21 cellular contexts compared by ENCODE assay signal in genomic region chr1:211638723-211639122, GRCh38. TPM values are rescaled to one million over a fixed set of nuclear protein-coding genes. Genes with fewer than 3 reads are reported as not detected.
DNase-seq lines count a peak whose midpoint lies in the region; ATAC-seq and TF ChIP-seq lines count a peak whose summit lies in the region.
"Had no signal": no experiment of that assay in that cellular context is flagged by ENCODE, and none has a peak within 500 bp of the region (broad histone marks: within the 10 kb centered on the region; RNA-seq: fewer than 3 reads in every experiment).

No MANE protein-coding gene starts in this region.

- in situ Hi-C loops in IMR-90 (cut with MboI; ENCODE audit: low sequenced_read_pairs), result no loop called here

- H3K9me1 ChIP-seq in IMR-90 (ENCODE audit: insufficient read depth, low read length), result peaks cover 12% of the 10 kb centered on the region

- no TSS peak for BruUV-seq in Caco-2 (replicated peaks; lab: Mats Ljungman, UMichigan)
- no TSS peak for BruUV-seq in IMR-90 (replicated peaks; lab: Mats Ljungman, UMichigan)

- H4K5ac ChIP-seq in IMR-90 (ENCODE audit: low read depth, low read length), result peak overlapping the region; percentile 47

- peak overlapping the region; percentile 86 for H2BK120ac ChIP-seq in IMR-90 (ENCODE audit: low read depth, low read length)

- intact Hi-C loops in Caco-2 (cut with micrococcal nuclease; ENCODE audit: unreplicated experiment) (no loop called here), IMR-90 (cut with micrococcal nuclease) (no loop called here), right lobe of liver (cut with DNase I) (no loop called here), sciatic nerve (cut with DNase I) (no loop called here), thyroid gland (cut with DNase I) (no loop called here)

- no peak for TF ChIP-seq CTCF in Caco-2 (IDR thresholded peaks at IDR 0.05; ENCODE audit: insufficient read depth in 1 of 2, low read depth in 1 of 2, low read length in 1 of 2, severe bottlenecking in 1 of 2, unreplicated experiment in 1 of 2)
- no peak for TF ChIP-seq CTCF in IMR-90 (conservative IDR thresholded peaks at IDR 0.05; ENCODE audit: low read depth, low read length)
- no peak for TF ChIP-seq CTCF in chondrocyte (IDR thresholded peaks at IDR 0.05)
- no peak for TF ChIP-seq CTCF in right lobe of liver (IDR thresholded peaks at IDR 0.05)
- no peak for TF ChIP-seq CTCF in BE2C (IDR thresholded peaks at IDR 0.05; ENCODE audit: low read depth, low read length)
- no peak for TF ChIP-seq CTCF in thyroid gland (IDR thresholded peaks at IDR 0.05)

- POLR2A ChIA-PET in Caco-2 (lab: Charles Lee), result no interaction called here
- POLR2A ChIA-PET in IMR-90 (lab: Charles Lee; ENCODE audit: unreplicated experiment), result no interaction called here

- ATAC-seq in IMR-90 (ENCODE audit: low read depth) (no peak), right lobe of liver (peak; percentile 15 to 57 (median 35)), sciatic nerve (no peak)
- ATAC-seq: HCT116; naive thymus-derived CD8-positive, alpha-beta T cell; stimulated activated naive B cell treated with anti-CD40 and anti-IgM and Interleukin-4, amounts not matched to agents 10 μg/mL and 1 μg/mL and 100 μg/mL, for 72 hours had no signal

- H3K4me3 ChIP-seq in Caco-2 (ENCODE audit: low read depth, low read length) (no peak overlapping the region), IMR-90 (ENCODE audit: insufficient read depth, low read depth, low read length) (no peak overlapping the region), right lobe of liver (no peak overlapping the region), BE2C (ENCODE audit: low read depth, low read length) (no peak overlapping the region), thyroid gland (replicated peaks in 1 of 3) (no peak overlapping the region)
- H3K4me3 ChIP-seq: ovary had no signal

- H3K4ac ChIP-seq in IMR-90 (ENCODE audit: low read depth, low read length), result peak overlapping the region; percentile 79

- 0 out of 2 replicates have a peak overlapping the region, but pooled peaks have one; percentile 39 for H3K14ac ChIP-seq in IMR-90 (replicated peaks; ENCODE audit: low read depth, low read length)

- CTCF ChIA-PET in Caco-2 (lab: Charles Lee) (interaction anchor here (1.4 kb wide), 1 partner anchor 13 kb away, joined by 3 read pairs; no protein-coding TSS in a partner anchor), IMR-90 (lab: Yijun Ruan, JAX) (no interaction called here)

- no peaks in the 10 kb centered on the region for H3K79me1 ChIP-seq in IMR-90 (ENCODE audit: low read depth in 1 of 2, low read length in 2 of 2)

- TF ChIP-seq POLR2A in IMR-90 (IDR thresholded peaks at IDR 0.05; ENCODE audit: low read depth, low read length), result no peak
- TF ChIP-seq POLR2A in right lobe of liver (IDR thresholded peaks at IDR 0.05), result no peak
- no peak for TF ChIP-seq POLR2A in thyroid gland (IDR thresholded peaks at IDR 0.05)

- WGBS in IMR-90 (ENCODE audit: extremely low coverage in 2 of 2, insufficient read length in 1 of 2), 2 experiments, result no CpG with 5 or more reads among the region's 5 CpGs
- 39% methylated on average over 4 of the region's 5 CpGs for WGBS in right lobe of liver (ENCODE audit: insufficient coverage, low coverage, low lambda C conversion rate, missing lambda C conversion rate)
- WGBS in thyroid gland, 2 donors, result 83 to 90% methylated on average over 5 of the region's 5 CpGs

- no peak overlapping the region for H3K9ac ChIP-seq in IMR-90 (ENCODE audit: low read depth, low read length)

- peak in 1 of 2 experiments; percentile 57 for DNase-seq in Caco-2
- DNase-seq in IMR-90, result no peak
- DNase-seq in chondrocyte (ENCODE audit: low spot score), result peak; percentile 19
- DNase-seq in right lobe of liver, result peak in 2 of 3 donors; percentile 53 to 57
- no peak for DNase-seq in sciatic nerve (ENCODE audit: low spot score)
- no peak for DNase-seq in BE2C
- DNase-seq in thyroid gland, result no peak
- DNase-seq in NCI-H82 treated with DMSO at 0.1 percent for 48 hours (lab: John Stamatoyannopoulos, UW; ENCODE audit: unreplicated experiment), result no peak
- DNase-seq: activated CD4-positive, alpha-beta T cell treated with anti-CD3 and anti-CD28 coated beads for 48 hours; CD8-positive, alpha-beta memory T cell; DMS79 treated with DMSO at 0.1 percent for 48 hours; MM.1S; naive thymus-derived CD8-positive, alpha-beta T cell; NCI-H2171; NCI-H526 treated with DMSO at 0.1 percent for 48 hours; ovary; SHP77 treated with DMSO at 0.1 percent for 48 hours; stimulated activated naive B cell treated with anti-CD40 and anti-IgM and Interleukin-4, amounts not matched to agents 10 μg/mL and 1 μg/mL and 100 μg/mL, for 72 hours had no signal

- no peak overlapping the region for H3K4me2 ChIP-seq in IMR-90 (ENCODE audit: low read depth, low read length)

- no peak overlapping the region for H3K23ac ChIP-seq in IMR-90 (ENCODE audit: low read depth, low read length)

- peak overlapping the region; percentile 72 for H2BK20ac ChIP-seq in IMR-90 (ENCODE audit: low read depth, low read length)

- H3K18ac ChIP-seq in IMR-90 (ENCODE audit: low read depth, low read length), result peak overlapping the region; percentile 83

- no peak for TF ChIP-seq RAD21 in IMR-90 (IDR thresholded peaks at IDR 0.05; ENCODE audit: low read length)

- H2AK9ac ChIP-seq in IMR-90 (replicated peaks; ENCODE audit: low read depth, low read length, poor library complexity), result no peak overlapping the region

- H3K27ac Mint-ChIP-seq in Caco-2 (ENCODE audit: unreplicated experiment) (peak overlapping the region; percentile 67), chondrocyte (ENCODE audit: unreplicated experiment) (peak overlapping the region; percentile 63)
- H3K27ac Mint-ChIP-seq: activated T-helper 2 cell treated with anti-CD3 and anti-CD28 coated beads, Interferon-gamma antibody, Interleukin-2, Interleukin-4, amounts not matched to agents 10 μg/mL and 5 μg/mL and 100 μg/mL, durations not matched to agents 14 hours and 24 hours and 36 hours; CD8-positive, alpha-beta memory T cell; dendritic cell treated with granulocyte-macrophage colony-stimulating factor and Interleukin-4, amounts not matched to agents 40 ng/mL and 50 ng/mL, for 4 days; naive thymus-derived CD8-positive, alpha-beta T cell; stimulated activated naive B cell treated with anti-CD40 and anti-IgM and Interleukin-4, amounts not matched to agents 10 μg/mL and 1 μg/mL and 100 μg/mL, for 72 hours had no signal

- no peak overlapping the region for H3K4me3 Mint-ChIP-seq in Caco-2 (ENCODE audit: unreplicated experiment)
- no peak overlapping the region for H3K4me3 Mint-ChIP-seq in chondrocyte (ENCODE audit: unreplicated experiment)
- H3K4me3 Mint-ChIP-seq: CD8-positive, alpha-beta memory T cell; dendritic cell treated with granulocyte-macrophage colony-stimulating factor and Interleukin-4, amounts not matched to agents 40 ng/mL and 50 ng/mL, for 4 days; naive thymus-derived CD8-positive, alpha-beta T cell; stimulated activated naive B cell treated with anti-CD40 and anti-IgM and Interleukin-4, amounts not matched to agents 10 μg/mL and 1 μg/mL and 100 μg/mL, for 72 hours had no signal

- no peaks in the 10 kb centered on the region for H3K27me3 Mint-ChIP-seq in Caco-2 (ENCODE audit: insufficient read depth, unreplicated experiment)
- no peaks in the 10 kb centered on the region for H3K27me3 Mint-ChIP-seq in chondrocyte (ENCODE audit: low read depth)

- peak overlapping the region; percentile 70 for H4K91ac ChIP-seq in IMR-90 (ENCODE audit: insufficient read depth, low read depth, low read length)

- peaks cover 6% of the 10 kb centered on the region for H3K36me3 Mint-ChIP-seq in Caco-2 (ENCODE audit: insufficient read depth, unreplicated experiment)
- H3K36me3 Mint-ChIP-seq in chondrocyte (ENCODE audit: low read depth), result no peaks in the 10 kb centered on the region
- H3K36me3 Mint-ChIP-seq: CD8-positive, alpha-beta memory T cell; naive thymus-derived CD8-positive, alpha-beta T cell; stimulated activated naive B cell treated with anti-CD40 and anti-IgM and Interleukin-4, amounts not matched to agents 10 μg/mL and 1 μg/mL and 100 μg/mL, for 72 hours had no signal

- H3K9me3 Mint-ChIP-seq in Caco-2 (ENCODE audit: unreplicated experiment), result no peaks in the 10 kb centered on the region
- H3K9me3 Mint-ChIP-seq in chondrocyte (ENCODE audit: low read depth), result no peaks in the 10 kb centered on the region
- H3K9me3 Mint-ChIP-seq: activated T-helper 2 cell treated with anti-CD3 and anti-CD28 coated beads, Interferon-gamma antibody, Interleukin-2, Interleukin-4, amounts not matched to agents 10 μg/mL and 5 μg/mL and 100 μg/mL, durations not matched to agents 14 hours and 24 hours and 36 hours; CD8-positive, alpha-beta memory T cell; dendritic cell treated with granulocyte-macrophage colony-stimulating factor and Interleukin-4, amounts not matched to agents 40 ng/mL and 50 ng/mL, for 4 days; naive thymus-derived CD8-positive, alpha-beta T cell; stimulated activated naive B cell treated with anti-CD40 and anti-IgM and Interleukin-4, amounts not matched to agents 10 μg/mL and 1 μg/mL and 100 μg/mL, for 72 hours had no signal

- dilution Hi-C loops in IMR-90 (cut with HindIII; ENCODE audit: low sequenced_read_pairs, unreplicated experiment), result no loop called here

- H4K8ac ChIP-seq in IMR-90 (ENCODE audit: low read depth in 2 of 2, low read length in 2 of 2), result peak overlapping the region in 1 of 2 experiments; percentile 47; a peak in 1 of 4 replicates

- H3K4me1 ChIP-seq in Caco-2 (peaks cover 53% of the 10 kb centered on the region), IMR-90 (ENCODE audit: control insufficient read depth, insufficient read depth, low read length) (peaks cover 14% of the 10 kb centered on the region), right lobe of liver (peaks cover 0 to 47% (median 5%) of the 10 kb centered on the region in 4 donors), BE2C (peaks cover 6% of the 10 kb centered on the region), thyroid gland (peaks cover 4 to 5% of the 10 kb centered on the region in 2 donors)

- H2BK5ac ChIP-seq in IMR-90 (ENCODE audit: low read depth, low read length, poor library complexity, severe bottlenecking), result peak overlapping the region; percentile 67

- H3K36me3 ChIP-seq in Caco-2 (ENCODE audit: control insufficient read depth, insufficient read depth, low read length) (no peaks in the 10 kb centered on the region), IMR-90 (ENCODE audit: control insufficient read depth, insufficient read depth, low read length) (no peaks in the 10 kb centered on the region), right lobe of liver (no peaks in the 10 kb centered on the region), BE2C (no peaks in the 10 kb centered on the region), thyroid gland (no peaks in the 10 kb centered on the region)
- H3K36me3 ChIP-seq: ovary had no signal

- H4K20me1 ChIP-seq in IMR-90 (ENCODE audit: insufficient read depth, low read length), result no peaks in the 10 kb centered on the region

- peak overlapping the region; percentile 49 for H2AK5ac ChIP-seq in IMR-90 (ENCODE audit: low read depth, low read length)

- H3K27me3 ChIP-seq in Caco-2 (replicated peaks; ENCODE audit: control insufficient read depth, insufficient read depth, low read length) (no peaks in the 10 kb centered on the region), IMR-90 (ENCODE audit: control insufficient read depth, insufficient read depth, low read length) (no peaks in the 10 kb centered on the region), right lobe of liver (no peaks in the 10 kb centered on the region), BE2C (no peaks in the 10 kb centered on the region), thyroid gland (no peaks in the 10 kb centered on the region)
- H3K27me3 ChIP-seq: ovary had no signal

- H2BK15ac ChIP-seq in IMR-90 (ENCODE audit: low read depth, low read length), result peak overlapping the region; percentile 56; the same call in 2 of the 3 replicates

- H3K4me1 Mint-ChIP-seq in Caco-2 (ENCODE audit: low read depth, unreplicated experiment) (peaks cover 51% of the 10 kb centered on the region), chondrocyte (ENCODE audit: low read depth) (peaks cover 51% of the 10 kb centered on the region)

- H3K56ac ChIP-seq in IMR-90 (ENCODE audit: extremely low read depth, insufficient read depth, low read length), result no peak overlapping the region

- H3K9me3 ChIP-seq in Caco-2 (no peaks in the 10 kb centered on the region), IMR-90 (ENCODE audit: control insufficient read depth, insufficient read depth, low read length) (no peaks in the 10 kb centered on the region), right lobe of liver (no peaks in the 10 kb centered on the region), BE2C (no peaks in the 10 kb centered on the region), thyroid gland (no peaks in the 10 kb centered on the region)
- H3K9me3 ChIP-seq: ovary had no signal

- H3K27ac ChIP-seq in IMR-90 (ENCODE audit: insufficient read depth, low read length), result peak overlapping the region; percentile 41
- H3K27ac ChIP-seq in right lobe of liver, result peak overlapping the region in 1 of 3 donors; percentile 37
- no peak overlapping the region for H3K27ac ChIP-seq in thyroid gland
- H3K27ac ChIP-seq: ovary had no signal

- no peak overlapping the region for H2AFZ ChIP-seq in IMR-90 (replicated peaks; ENCODE audit: low read length, poor library complexity)

RNA-seq across cellular contexts. Expression of gene NEK2, which starts 36.7 kb away (rescaled TPM):
- total RNA-seq in Caco-2 (2022), result 32.1 and 34.7 TPM in 2 replicates
- total RNA-seq in IMR-90 (2012; rRNA removed), result 26.0 and 35.0 TPM in 2 replicates
- polyA plus RNA-seq in IMR-90 (2012; rRNA removed), result 8.8 and 9.9 TPM in 2 replicates
- polyA plus RNA-seq in IMR-90 (2012; cell fraction: cytosol; rRNA removed), result 2.7 and 6.4 TPM in 2 replicates
- polyA plus RNA-seq in IMR-90 (2012; cell fraction: nucleus; rRNA removed; ENCODE audit: low replicate concordance), result 0.98 and 2.7 TPM in 2 replicates
- 2.3 to 4.1 TPM (median 3.2 TPM) in 3 replicates for total RNA-seq in chondrocyte
- under 1 TPM in 5 of 6 experiments, not detected in 1; 0.22 to 0.80 (median 0.50) TPM for total RNA-seq in right lobe of liver
- total RNA-seq in sciatic nerve, result 0.49 TPM
- 5.5 TPM for polyA plus RNA-seq in BE2C (2012; ENCODE audit: insufficient read depth, insufficient read length, low read depth)
- 1 to 10 TPM in 1 of 4 donors, under 1 TPM in 2, not detected in 1; 0.11 to 2.4 (median 0.40) TPM for total RNA-seq in thyroid gland

RNA-seq across cellular contexts. Expression of gene SLC30A1, which starts 59.8 kb away (rescaled TPM):
- total RNA-seq in Caco-2 (2022), result 21.6 and 26.6 TPM in 2 replicates
- total RNA-seq in IMR-90 (2012; rRNA removed), result 8.4 and 17.8 TPM in 2 replicates
- 4.2 and 5.4 TPM in 2 replicates for polyA plus RNA-seq in IMR-90 (2012; rRNA removed)
- polyA plus RNA-seq in IMR-90 (2012; cell fraction: cytosol; rRNA removed), result 3.2 and 4.6 TPM in 2 replicates
- 3.9 and 4.3 TPM in 2 replicates for polyA plus RNA-seq in IMR-90 (2012; cell fraction: nucleus; rRNA removed; ENCODE audit: low replicate concordance)
- 13.9 to 18.3 TPM (median 18.2 TPM) in 3 replicates for total RNA-seq in chondrocyte
- 10 to 100 TPM; 23.2 to 72.9 (median 48.2) TPM for total RNA-seq in right lobe of liver
- 24.6 TPM for total RNA-seq in sciatic nerve
- 13.0 TPM for polyA plus RNA-seq in BE2C (2012; ENCODE audit: insufficient read depth, insufficient read length, low read depth)
- total RNA-seq in thyroid gland, result 10 to 100 TPM; 22.7 to 36.0 (median 32.4) TPM

Comparison
In these comparisons a context has a peak if more than half of its experiments do, and no peak if none do; other contexts are left out.
1. DNase-seq: peak in chondrocyte (single experiment) and right lobe of liver (2 of 3); none in IMR-90 (single experiment), sciatic nerve (single experiment), BE2C (single experiment), thyroid gland (0 of 2) and NCI-H82 treated with DMSO at 0.1 percent for 48 hours (single experiment).
2. ATAC-seq: peak in right lobe of liver (4 of 4); none in IMR-90 (single experiment) and sciatic nerve (single experiment).